Comparison of ENCODE assay signal across 8 cellular contexts in the genomic region with DNA sequence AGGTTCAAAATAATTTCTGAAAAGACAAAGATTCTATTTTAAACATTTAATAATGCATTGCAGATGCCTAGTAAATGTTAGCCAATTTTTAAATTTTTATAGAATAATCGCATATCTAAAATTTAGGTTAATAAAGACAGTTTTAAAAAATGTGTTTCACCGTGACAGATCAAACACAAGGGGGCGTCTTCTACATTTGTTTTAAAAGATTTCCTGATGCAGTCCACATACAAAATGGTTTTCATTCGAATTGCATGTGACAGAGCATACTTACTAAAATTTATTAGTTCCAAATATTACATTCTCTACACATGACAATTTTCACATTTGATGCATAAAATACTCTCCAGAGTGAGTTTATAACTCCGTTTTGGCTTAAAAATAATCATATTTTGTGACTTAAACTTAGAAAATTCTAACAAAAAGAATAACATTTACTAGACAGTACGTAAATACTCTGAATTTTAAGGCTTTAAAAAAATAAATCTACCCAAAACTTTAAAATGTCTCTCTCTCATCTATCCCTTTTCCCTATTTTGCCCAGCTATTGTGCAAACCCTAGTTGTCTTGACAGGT.
DNase-seq lines count a peak whose midpoint lies in the region; ATAC-seq and TF ChIP-seq lines count a peak whose summit lies in the region.

No MANE protein-coding gene starts in this region.

- no peaks in the 10 kb centered on the region for H3K36me3 ChIP-seq in RWPE2 (ENCODE audit: low read depth)
- no peaks in the 10 kb centered on the region for H3K36me3 ChIP-seq in thoracic aorta

- H3K4me1 ChIP-seq in RWPE2 (ENCODE audit: insufficient read depth, poor library complexity, severe bottlenecking) = no peaks in the 10 kb centered on the region
- H3K4me1 ChIP-seq in thoracic aorta (ENCODE audit: control insufficient read depth in 1 of 2, low read depth in 2 of 2) = no peaks in the 10 kb centered on the region

- no peak overlapping the region for H3K27ac ChIP-seq in RWPE2 (ENCODE audit: poor library complexity, severe bottlenecking)
- no peak overlapping the region for H3K27ac ChIP-seq in thoracic aorta

- no peaks in the 10 kb centered on the region for H3K36me3 Mint-ChIP-seq in activated CD8-positive, alpha-beta T cell treated with anti-CD3 and anti-CD28 coated beads for 36 hours (ENCODE audit: low read depth)
- no peaks in the 10 kb centered on the region for H3K36me3 Mint-ChIP-seq in activated CD8-positive, alpha-beta T cell treated with anti-CD3 and anti-CD28 coated beads, Interleukin-2, amount 10 ng/mL, durations not matched to agents 7 days and 5 days (ENCODE audit: low read depth)

- no peak overlapping the region for H3K4me3 ChIP-seq in RWPE2 (ENCODE audit: severe bottlenecking)
- H3K4me3 ChIP-seq in foreskin fibroblast (ENCODE audit: low read depth in 1 of 2, low read length in 2 of 2) = no peak overlapping the region
- H3K4me3 ChIP-seq in thoracic aorta = no peak overlapping the region

- TF ChIP-seq CTCF in activated CD8-positive, alpha-beta T cell treated with anti-CD3 and anti-CD28 coated beads for 36 hours (IDR thresholded peaks at IDR 0.05) = peak; percentile 62
- TF ChIP-seq CTCF in RWPE2 (IDR thresholded peaks at IDR 0.05; ENCODE audit: poor library complexity, severe bottlenecking) = peak; percentile 80
- peak; percentile 48 for TF ChIP-seq CTCF in foreskin fibroblast (IDR thresholded peaks at IDR 0.05; ENCODE audit: low read depth, low read length)
- peak; percentile 66 for TF ChIP-seq CTCF in thoracic aorta (IDR thresholded peaks at IDR 0.05)

- POLR2A ChIA-PET in activated CD8-positive, alpha-beta T cell treated with anti-CD3 and anti-CD28 coated beads for 36 hours (lab: Charles Lee) = no interaction called here
- POLR2A ChIA-PET in activated CD8-positive, alpha-beta T cell treated with anti-CD3 and anti-CD28 coated beads, Interleukin-2, amount 10 ng/mL, durations not matched to agents 7 days and 5 days (lab: Charles Lee) = no interaction called here

- H3K9me3 ChIP-seq in RWPE2 (ENCODE audit: severe bottlenecking) (no peaks in the 10 kb centered on the region), thoracic aorta (no peaks in the 10 kb centered on the region)

- no peaks in the 10 kb centered on the region for H3K27me3 ChIP-seq in RWPE2 (ENCODE audit: insufficient read depth, poor library complexity, severe bottlenecking)
- H3K27me3 ChIP-seq in thoracic aorta (replicated peaks; ENCODE audit: insufficient read depth) = no peaks in the 10 kb centered on the region

- no peak for DNase-seq in activated CD8-positive, alpha-beta T cell treated with anti-CD3 and anti-CD28 coated beads for 36 hours
- DNase-seq in activated CD8-positive, alpha-beta T cell treated with anti-CD3 and anti-CD28 coated beads, Interleukin-2, amount 10 ng/mL, durations not matched to agents 7 days and 5 days = no peak
- DNase-seq in RWPE2 (ENCODE audit: low spot score) = no peak
- peak in 1 of 2 donors; percentile 75 for DNase-seq in foreskin fibroblast
- no peak for DNase-seq in thoracic aorta (ENCODE audit: low spot score)
- DNase-seq in GM19240 (ENCODE audit: insufficient read length, low spot score) = no peak

- CTCF ChIA-PET in activated CD8-positive, alpha-beta T cell treated with anti-CD3 and anti-CD28 coated beads for 36 hours (lab: Charles Lee) = no interaction called here
- CTCF ChIA-PET in activated CD8-positive, alpha-beta T cell treated with anti-CD3 and anti-CD28 coated beads, Interleukin-2, amount 10 ng/mL, durations not matched to agents 7 days and 5 days (lab: Charles Lee) = no interaction called here

- no peaks in the 10 kb centered on the region for H3K27me3 Mint-ChIP-seq in activated CD8-positive, alpha-beta T cell treated with anti-CD3 and anti-CD28 coated beads for 36 hours
- peaks cover 4% of the 10 kb centered on the region for H3K27me3 Mint-ChIP-seq in activated CD8-positive, alpha-beta T cell treated with anti-CD3 and anti-CD28 coated beads, Interleukin-2, amount 10 ng/mL, durations not matched to agents 7 days and 5 days (ENCODE audit: low read depth)

- intact Hi-C loops in activated CD8-positive, alpha-beta T cell treated with anti-CD3 and anti-CD28 coated beads for 36 hours (cut with micrococcal nuclease) = no loop called here

- no peak overlapping the region for H3K27ac Mint-ChIP-seq in activated CD8-positive, alpha-beta T cell treated with anti-CD3 and anti-CD28 coated beads for 36 hours
- H3K27ac Mint-ChIP-seq in activated CD8-positive, alpha-beta T cell treated with anti-CD3 and anti-CD28 coated beads, Interleukin-2, amount 10 ng/mL, durations not matched to agents 7 days and 5 days = no peak overlapping the region

- no peak for ATAC-seq in activated CD8-positive, alpha-beta T cell treated with anti-CD3 and anti-CD28 coated beads for 36 hours
- no peak for ATAC-seq in activated CD8-positive, alpha-beta T cell treated with anti-CD3 and anti-CD28 coated beads, Interleukin-2, amount 10 ng/mL, durations not matched to agents 7 days and 5 days
- ATAC-seq in RWPE2 (ENCODE audit: low read depth) (no peak), thoracic aorta (ENCODE audit: insufficient number of reproducible peaks, low FRiP score, low read depth) (no peak), GM19455 (IDR thresholded peaks at IDR 0.05; ENCODE audit: unreplicated experiment) (no peak), HG03045 (IDR thresholded peaks at IDR 0.05; ENCODE audit: unreplicated experiment) (no peak)

- no peak overlapping the region for H3K4me3 Mint-ChIP-seq in activated CD8-positive, alpha-beta T cell treated with anti-CD3 and anti-CD28 coated beads for 36 hours
- H3K4me3 Mint-ChIP-seq in activated CD8-positive, alpha-beta T cell treated with anti-CD3 and anti-CD28 coated beads, Interleukin-2, amount 10 ng/mL, durations not matched to agents 7 days and 5 days = no peak overlapping the region

- H3K4me1 Mint-ChIP-seq in activated CD8-positive, alpha-beta T cell treated with anti-CD3 and anti-CD28 coated beads for 36 hours (ENCODE audit: low read depth) = no peaks in the 10 kb centered on the region
- no peaks in the 10 kb centered on the region for H3K4me1 Mint-ChIP-seq in activated CD8-positive, alpha-beta T cell treated with anti-CD3 and anti-CD28 coated beads, Interleukin-2, amount 10 ng/mL, durations not matched to agents 7 days and 5 days (ENCODE audit: low read depth)

- H3K9me3 Mint-ChIP-seq in activated CD8-positive, alpha-beta T cell treated with anti-CD3 and anti-CD28 coated beads for 36 hours = no peaks in the 10 kb centered on the region
- no peaks in the 10 kb centered on the region for H3K9me3 Mint-ChIP-seq in activated CD8-positive, alpha-beta T cell treated with anti-CD3 and anti-CD28 coated beads, Interleukin-2, amount 10 ng/mL, durations not matched to agents 7 days and 5 days (ENCODE audit: insufficient read depth)
